In the genomic region with DNA sequence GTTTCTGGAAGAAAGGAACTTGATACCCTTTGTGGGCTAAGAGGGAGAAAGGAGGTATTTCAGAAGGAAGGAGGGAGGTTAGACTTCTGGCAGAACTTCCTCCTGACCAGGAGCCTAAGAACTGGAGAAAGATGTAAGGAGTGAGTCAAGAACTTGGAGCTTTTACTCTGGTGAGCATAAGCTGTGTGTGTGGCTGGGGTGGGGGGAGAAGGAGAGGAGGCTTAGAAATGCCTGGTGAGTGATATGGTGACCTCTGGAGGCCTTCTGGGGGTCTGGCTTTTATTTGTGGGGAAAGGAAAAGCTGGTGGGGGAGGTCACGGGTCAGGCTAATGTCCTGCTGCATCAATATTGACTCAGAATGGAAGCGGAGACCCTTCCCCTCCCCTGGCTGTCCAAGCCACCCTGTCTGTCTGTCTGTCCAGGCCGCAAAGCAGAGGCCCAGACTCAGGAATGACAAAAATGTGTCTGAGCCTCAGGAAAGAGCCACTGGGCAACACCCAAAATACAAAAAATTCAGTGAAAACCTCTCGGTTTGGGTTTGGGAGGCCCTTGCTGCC, we compare ENCODE assay signal across 11 cellular contexts. TPM values are rescaled to one million over a fixed set of nuclear protein-coding genes. Genes with fewer than 3 reads are reported as not detected.
A peak's percentile ranks its signal among the peaks of the same experiment; 100 is the strongest.
DNase-seq lines count a peak whose midpoint lies in the region; ATAC-seq and TF ChIP-seq lines count a peak whose summit lies in the region.
"Had no signal": no experiment of that assay in that cellular context is flagged by ENCODE, and none has a peak within 500 bp of the region (broad histone marks: within the 10 kb centered on the region; RNA-seq: fewer than 3 reads in every experiment).

No MANE protein-coding gene starts in this region.

- 32% methylated on average over 4 of the region's 4 CpGs for WGBS in HUES64
- 2% methylated on average over 3 of the region's 4 CpGs for WGBS in mesenchymal stem cell

- peak overlapping the region; percentile 54 for H3K4me2 ChIP-seq in mesenchymal stem cell (ENCODE audit: low read length, poor library complexity, severe bottlenecking)

- peak overlapping the region; percentile 47 for H2AK5ac ChIP-seq in mesenchymal stem cell (ENCODE audit: low read length, severe bottlenecking)

- no peaks in the 10 kb centered on the region for H3K9me3 ChIP-seq in HUES64 (ENCODE audit: insufficient read depth, low read depth, low read length)
- no peaks in the 10 kb centered on the region for H3K9me3 ChIP-seq in colonic mucosa
- no peaks in the 10 kb centered on the region for H3K9me3 ChIP-seq in mesenchymal stem cell (ENCODE audit: control insufficient read depth, low read length)
- H3K9me3 ChIP-seq in thoracic aorta = no peaks in the 10 kb centered on the region

- no peaks in the 10 kb centered on the region for H3K27me3 ChIP-seq in HUES64 (ENCODE audit: insufficient read depth, low read length)
- H3K27me3 ChIP-seq in colonic mucosa = no peaks in the 10 kb centered on the region
- H3K27me3 ChIP-seq in mesenchymal stem cell (ENCODE audit: control insufficient read depth in 1 of 2, insufficient read depth in 1 of 2, low read length in 2 of 2) = no peaks in the 10 kb centered on the region
- H3K27me3 ChIP-seq in thoracic aorta (replicated peaks; ENCODE audit: insufficient read depth) = no peaks in the 10 kb centered on the region
- H3K27me3 ChIP-seq: foreskin keratinocyte had no signal

- H3K36me3 ChIP-seq in HUES64 (ENCODE audit: insufficient read depth, low read length) (peaks cover 2% of the 10 kb centered on the region; the same call in 1 of the 2 replicates), colonic mucosa (no peaks in the 10 kb centered on the region), mesenchymal stem cell (ENCODE audit: control insufficient read depth in 1 of 2, insufficient read depth in 2 of 2, low read depth in 1 of 2, low read length in 2 of 2) (peaks cover 20 to 43% of the 10 kb centered on the region in 2 experiments), thoracic aorta (no peaks in the 10 kb centered on the region)

- H3K79me1 ChIP-seq in mesenchymal stem cell (replicated peaks; ENCODE audit: low read length, poor library complexity, severe bottlenecking) = peaks cover 14% of the 10 kb centered on the region

- H2AFZ ChIP-seq in mesenchymal stem cell (ENCODE audit: low read depth, low read length) = no peak overlapping the region

- H2BK5ac ChIP-seq in mesenchymal stem cell (ENCODE audit: low read depth, low read length, poor library complexity, severe bottlenecking) = no peak overlapping the region

- peak; percentile 16 for DNase-seq in colonic mucosa
- no peak for DNase-seq in mesenchymal stem cell
- DNase-seq in thoracic aorta (ENCODE audit: low spot score) = no peak
- no peak for DNase-seq in DMS114 treated with DMSO at 0.1 percent for 48 hours (lab: John Stamatoyannopoulos, UW; ENCODE audit: unreplicated experiment)
- no peak for DNase-seq in GM20000 (ENCODE audit: low spot score)
- DNase-seq in GM19238 (ENCODE audit: insufficient read length, low spot score) = no peak
- DNase-seq: activated gamma-delta T cell treated with Interleukin-2 at 50 U/mL for 16 hours; foreskin keratinocyte; stimulated activated naive CD8-positive, alpha-beta T cell treated with anti-CD3 and anti-CD28 coated beads, Interleukin-15, Interleukin-2, amounts not matched to agents 100 U/mL and 50 U/mL, for 24 hours had no signal

- peaks cover 62% of the 10 kb centered on the region for H3K4me1 ChIP-seq in HUES64 (ENCODE audit: insufficient read depth, low read length)
- peaks cover 4% of the 10 kb centered on the region for H3K4me1 ChIP-seq in colonic mucosa
- H3K4me1 ChIP-seq in mesenchymal stem cell (ENCODE audit: control insufficient read depth, insufficient read depth, low read depth, low read length) = peaks cover 45% of the 10 kb centered on the region
- peaks cover 67 to 80% of the 10 kb centered on the region in 2 donors for H3K4me1 ChIP-seq in thoracic aorta (ENCODE audit: control insufficient read depth in 1 of 2, low read depth in 2 of 2)
- H3K4me1 ChIP-seq: foreskin keratinocyte had no signal

- H2BK12ac ChIP-seq in mesenchymal stem cell (ENCODE audit: low read length in 2 of 2) = peak overlapping the region in 1 of 2 experiments; percentile 45

- no peak for ATAC-seq in thoracic aorta (ENCODE audit: insufficient number of reproducible peaks, low FRiP score, low read depth)
- no peak for ATAC-seq in HG02884 (IDR thresholded peaks at IDR 0.05; ENCODE audit: unreplicated experiment)
- ATAC-seq: foreskin keratinocyte; stimulated activated naive CD8-positive, alpha-beta T cell treated with anti-CD3 and anti-CD28 coated beads, Interleukin-15, Interleukin-2, amounts not matched to agents 100 U/mL and 50 U/mL, for 24 hours had no signal

- H2BK120ac ChIP-seq in mesenchymal stem cell (ENCODE audit: low read depth, low read length) = peak overlapping the region; percentile 42

- H4K8ac ChIP-seq in mesenchymal stem cell (ENCODE audit: low read length) = no peak overlapping the region

- H3K4me3 ChIP-seq in HUES64 (ENCODE audit: low read length) = peak overlapping the region; percentile 5; the same call in 1 of the 2 replicates
- no peak overlapping the region for H3K4me3 ChIP-seq in colonic mucosa
- H3K4me3 ChIP-seq in mesenchymal stem cell (ENCODE audit: insufficient read depth in 1 of 2, low read depth in 1 of 2, low read length in 2 of 2) = peak overlapping the region in 1 of 2 experiments; percentile 91
- H3K4me3 ChIP-seq in thoracic aorta = peak overlapping the region; percentile 94

- H3K14ac ChIP-seq in mesenchymal stem cell (ENCODE audit: low read length in 2 of 2) = no peak overlapping the region

- H3K23ac ChIP-seq in mesenchymal stem cell (ENCODE audit: low read length in 2 of 2) = no peak overlapping the region

- H3K18ac ChIP-seq in mesenchymal stem cell (ENCODE audit: low read depth in 1 of 2, low read length in 2 of 2) = no peak overlapping the region

- intact Hi-C loops in colonic mucosa (cut with DNase I) = no loop called here

- no peak for TF ChIP-seq CTCF in colonic mucosa (IDR thresholded peaks at IDR 0.05)
- TF ChIP-seq CTCF in thoracic aorta (IDR thresholded peaks at IDR 0.05) = no peak
- TF ChIP-seq CTCF in GM20000 (IDR thresholded peaks at IDR 0.05; ENCODE audit: extremely low read depth, missing control alignments) = no peak

- H3K9ac ChIP-seq in HUES64 (ENCODE audit: low read depth, low read length) = peak overlapping the region; percentile 9; the same call in 1 of the 2 replicates
- peak overlapping the region; percentile 5 to 87 for H3K9ac ChIP-seq in colonic mucosa (ENCODE audit: low read depth in 2 of 2, low read length in 2 of 2)
- H3K9ac ChIP-seq in mesenchymal stem cell (ENCODE audit: low read length) = peak overlapping the region; percentile 95

- H3K27ac ChIP-seq in HUES64 (ENCODE audit: low read depth, low read length) (peak overlapping the region; percentile 76), colonic mucosa (peak overlapping the region; percentile 63), mesenchymal stem cell (ENCODE audit: low read length, poor library complexity, severe bottlenecking) (peak overlapping the region; percentile 54), thoracic aorta (peak overlapping the region; percentile 80 to 99)
- H3K27ac ChIP-seq: foreskin keratinocyte had no signal

- H4K91ac ChIP-seq in mesenchymal stem cell (ENCODE audit: low read length) = no peak overlapping the region

- H3K4ac ChIP-seq in mesenchymal stem cell (ENCODE audit: low read depth in 1 of 2, low read length in 2 of 2) = peak overlapping the region in 1 of 2 experiments; percentile 71

- H2BK15ac ChIP-seq in mesenchymal stem cell (ENCODE audit: low read depth, poor library complexity, severe bottlenecking) = no peak overlapping the region

RNA-seq across cellular contexts. Expression of gene LRP1, which starts 4.8 kb away (rescaled TPM):
- polyA plus RNA-seq in HUES64 (2013, experiment 1 of 2) = 30.2 TPM
- 32.8 TPM for polyA plus RNA-seq in HUES64 (2013, experiment 2 of 2)
- total RNA-seq in colonic mucosa (100 to 1,000 TPM; 107 to 123 TPM), thoracic aorta (100 to 1,000 TPM; 663 to 755 TPM)
- polyA plus RNA-seq in mesenchymal stem cell (2013, experiment 1 of 2) = 68.9 TPM
- 57.9 TPM for polyA plus RNA-seq in mesenchymal stem cell (2013, experiment 2 of 2)

RNA-seq across cellular contexts. Expression of gene LRP1-AS, which starts 14.3 kb away (rescaled TPM):
- polyA plus RNA-seq in HUES64 (2013, experiment 1 of 2) = not detected
- not detected for polyA plus RNA-seq in HUES64 (2013, experiment 2 of 2)
- total RNA-seq in colonic mucosa (not detected), thoracic aorta (not detected)
- not detected for polyA plus RNA-seq in mesenchymal stem cell (2013, experiment 1 of 2)
- polyA plus RNA-seq in mesenchymal stem cell (2013, experiment 2 of 2) = not detected
- total RNA-seq: foreskin keratinocyte had no signal
- polyA plus RNA-seq: foreskin keratinocyte had no signal

RNA-seq across cellular contexts. Expression of gene STAT6, which starts 21.9 kb away (rescaled TPM):
- 24.3 TPM for polyA plus RNA-seq in HUES64 (2013, experiment 1 of 2)
- polyA plus RNA-seq in HUES64 (2013, experiment 2 of 2) = 28.5 TPM
- 100 to 1,000 TPM; 161 to 181 TPM for total RNA-seq in colonic mucosa
- polyA plus RNA-seq in mesenchymal stem cell (2013, experiment 1 of 2) = 87.5 TPM
- 89.4 TPM for polyA plus RNA-seq in mesenchymal stem cell (2013, experiment 2 of 2)
- total RNA-seq in thoracic aorta = 100 to 1,000 TPM; 133 to 185 TPM

RNA-seq across cellular contexts. Expression of gene NAB2, which starts 44.2 kb away (rescaled TPM):
- polyA plus RNA-seq in HUES64 (2013, experiment 1 of 2) = 16.1 TPM
- polyA plus RNA-seq in HUES64 (2013, experiment 2 of 2) = 20.5 TPM
- total RNA-seq in colonic mucosa = 1 to 10 TPM; 4.8 to 7.0 TPM
- 28.9 TPM for polyA plus RNA-seq in mesenchymal stem cell (2013, experiment 1 of 2)
- 27.0 TPM for polyA plus RNA-seq in mesenchymal stem cell (2013, experiment 2 of 2)
- total RNA-seq in thoracic aorta = 10 to 100 TPM; 30.5 to 39.3 TPM

RNA-seq across cellular contexts. Expression of gene NEMP1, which starts 54.5 kb away (rescaled TPM):
- 20.3 TPM for polyA plus RNA-seq in HUES64 (2013, experiment 1 of 2)
- 22.6 TPM for polyA plus RNA-seq in HUES64 (2013, experiment 2 of 2)
- total RNA-seq in colonic mucosa (10 to 100 TPM in 1 of 2 donors, 1 to 10 TPM in 1; 7.3 to 21.1 TPM), thoracic aorta (1 to 10 TPM; 6.6 to 6.9 TPM)
- polyA plus RNA-seq in mesenchymal stem cell (2013, experiment 1 of 2) = 6.2 TPM
- polyA plus RNA-seq in mesenchymal stem cell (2013, experiment 2 of 2) = 5.8 TPM

Comparison
In these comparisons a context has a peak if more than half of its experiments do, and no peak if none do; other contexts are left out.
1. H3K9ac ChIP-seq: peak in every context shown above with its lines; median percentile 95 in mesenchymal stem cell; 46 in colonic mucosa; 9 in HUES64.
2. RNA of gene LRP1, which starts 4.8 kb away (total RNA-seq): 663 to 755 TPM in thoracic aorta; 107 to 123 TPM in colonic mucosa; every median in the first group is over 4 times any median in the second.
3. Peak in every context shown above with its lines, with median percentiles within 50 percentile points of each other: H3K27ac ChIP-seq.